In the genomic region with DNA sequence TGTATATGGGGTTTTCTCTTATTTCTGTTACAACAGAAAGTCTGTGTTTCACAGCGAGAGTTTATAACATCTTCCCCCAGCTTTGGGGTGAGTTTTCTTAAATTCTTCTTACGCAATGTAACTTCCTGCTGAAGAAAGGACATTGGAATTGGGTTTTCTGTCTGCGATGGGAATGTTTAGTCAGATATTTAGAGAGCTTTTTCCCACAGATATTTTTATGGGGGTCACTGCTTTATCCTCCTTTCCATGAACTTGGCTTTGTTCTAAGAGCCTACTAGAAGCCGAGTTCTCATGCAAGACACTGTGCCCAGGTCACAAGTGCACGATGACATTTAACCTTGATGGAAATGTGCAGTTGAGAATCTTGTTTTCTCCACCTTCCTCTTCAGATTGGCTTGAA, we compare ENCODE assay signal across 12 cellular contexts. TPM values are rescaled to one million over a fixed set of nuclear protein-coding genes. Genes with fewer than 3 reads are reported as not detected.
DNase-seq lines count a peak whose midpoint lies in the region; TF ChIP-seq lines count a peak whose summit lies in the region.
"Had no signal": no experiment of that assay in that cellular context is flagged by ENCODE, and none has a peak within 500 bp of the region (broad histone marks: within the 10 kb centered on the region; RNA-seq: fewer than 3 reads in every experiment).

No MANE protein-coding gene starts in this region.

- intact Hi-C loops in ascending aorta (cut with DNase I): no loop called here

- no peak for TF ChIP-seq EP300 in suprapubic skin (IDR thresholded peaks at IDR 0.05)

- peaks cover 8% of the 10 kb centered on the region for H3K9me3 Mint-ChIP-seq in activated T-cell treated with anti-CD3 and anti-CD28 coated beads, Interleukin-2, amount 50 U/mL, for 24 hours

- H3K36me3 Mint-ChIP-seq in activated T-cell treated with anti-CD3 and anti-CD28 coated beads, Interleukin-2, amount 50 U/mL, for 24 hours (ENCODE audit: low read depth): peaks cover 58% of the 10 kb centered on the region

- H3K27ac Mint-ChIP-seq in activated T-cell treated with anti-CD3 and anti-CD28 coated beads, Interleukin-2, amount 50 U/mL, for 24 hours: peak overlapping the region; percentile 89
- H3K27ac Mint-ChIP-seq: activated CD8-positive, alpha-beta memory T cell treated with anti-CD3 and anti-CD28 coated beads, Interleukin-2, amount 10 ng/mL, durations not matched to agents 7 days and 5 days had no signal

- TF ChIP-seq CTCF in ascending aorta (IDR thresholded peaks at IDR 0.05) (no peak), suprapubic skin (IDR thresholded peaks at IDR 0.05) (no peak)

- no peak for TF ChIP-seq POLR2A in suprapubic skin (IDR thresholded peaks at IDR 0.05)

- H3K4me1 Mint-ChIP-seq in activated T-cell treated with anti-CD3 and anti-CD28 coated beads, Interleukin-2, amount 50 U/mL, for 24 hours (ENCODE audit: low read depth): peaks cover 97% of the 10 kb centered on the region

- peak overlapping the region; percentile 63 to 64 for H3K27ac ChIP-seq in ascending aorta
- H3K27ac ChIP-seq in suprapubic skin: peak overlapping the region; percentile 5

- 73% methylated on average over 5 of the region's 5 CpGs for WGBS in suprapubic skin

- no peak overlapping the region for H3K4me3 ChIP-seq in ascending aorta
- H3K4me3 ChIP-seq in suprapubic skin: no peak overlapping the region
- H3K4me3 ChIP-seq: MG63 had no signal

- no peaks in the 10 kb centered on the region for H3K36me3 ChIP-seq in ascending aorta
- peaks cover 9% of the 10 kb centered on the region for H3K36me3 ChIP-seq in suprapubic skin
- H3K36me3 ChIP-seq: MG63 had no signal

- H3K9me3 ChIP-seq in ascending aorta (no peaks in the 10 kb centered on the region), suprapubic skin (no peaks in the 10 kb centered on the region)
- H3K9me3 ChIP-seq: MG63 had no signal

- H3K4me3 Mint-ChIP-seq in activated T-cell treated with anti-CD3 and anti-CD28 coated beads, Interleukin-2, amount 50 U/mL, for 24 hours: no peak overlapping the region
- H3K4me3 Mint-ChIP-seq: activated CD8-positive, alpha-beta memory T cell treated with anti-CD3 and anti-CD28 coated beads, Interleukin-2, amount 10 ng/mL, durations not matched to agents 7 days and 5 days had no signal

- H3K27me3 ChIP-seq in ascending aorta (no peaks in the 10 kb centered on the region), suprapubic skin (no peaks in the 10 kb centered on the region)
- H3K27me3 ChIP-seq: MG63 had no signal

- no peaks in the 10 kb centered on the region for H3K27me3 Mint-ChIP-seq in activated T-cell treated with anti-CD3 and anti-CD28 coated beads, Interleukin-2, amount 50 U/mL, for 24 hours
- H3K27me3 Mint-ChIP-seq: activated CD8-positive, alpha-beta memory T cell treated with anti-CD3 and anti-CD28 coated beads, Interleukin-2, amount 10 ng/mL, durations not matched to agents 7 days and 5 days had no signal

- H3K4me1 ChIP-seq in ascending aorta (peaks cover 0 to 32% of the 10 kb centered on the region in 2 donors), suprapubic skin (peaks cover 49% of the 10 kb centered on the region)

- DNase-seq in activated T-cell treated with anti-CD3 and anti-CD28 coated beads, Interleukin-2, amount 50 U/mL, for 24 hours: no peak
- DNase-seq in activated T-cell treated with anti-CD3 and anti-CD28 coated beads for 4 hours (no peak), ascending aorta (ENCODE audit: low spot score in 2 of 2) (peak in 1 of 2 donors; percentile 12), iris pigment epithelial cell (ENCODE audit: low read depth) (peak; percentile 89), suprapubic skin (ENCODE audit: low spot score in 2 of 2) (no peak), 8988T (no peak), NCI-H2107 (lab: John Stamatoyannopoulos, UW) (no peak), NCI-H2196 (lab: John Stamatoyannopoulos, UW; ENCODE audit: unreplicated experiment) (no peak)
- DNase-seq: activated CD8-positive, alpha-beta memory T cell treated with anti-CD3 and anti-CD28 coated beads, Interleukin-2, amount 10 ng/mL, durations not matched to agents 7 days and 5 days; central memory CD4-positive, alpha-beta T cell; MG63; stimulated activated naive CD4-positive, alpha-beta T cell treated with Interleukin-2 at 50 U/mL for 16 hours had no signal

RNA-seq across cellular contexts. Expression of gene B3GNT2, which starts 22.1 kb away (rescaled TPM):
- total RNA-seq in ascending aorta (15.2 TPM), suprapubic skin (10 to 100 TPM; 16.9 to 36.9 (median 20.3) TPM)
